Comparison of ENCODE assay signal across 9 cellular contexts in genomic region chr6:90083891-90084290, GRCh38.
A peak's percentile ranks its signal among the peaks of the same experiment; 100 is the strongest.
DNase-seq lines count a peak whose midpoint lies in the region; ATAC-seq lines count a peak whose summit lies in the region.
"Had no signal": no experiment of that assay in that cellular context is flagged by ENCODE, and none has a peak within 500 bp of the region (broad histone marks: within the 10 kb centered on the region; RNA-seq: fewer than 3 reads in every experiment).

No MANE protein-coding gene starts in this region.

- H3K4me1 Mint-ChIP-seq in activated CD4-positive, alpha-beta T cell treated with anti-CD3 and anti-CD28 coated beads, Interleukin-2, amount 10 ng/mL, durations not matched to agents 24 days and 14 days, result peaks cover 75% of the 10 kb centered on the region

- H3K27me3 Mint-ChIP-seq in activated CD4-positive, alpha-beta T cell treated with anti-CD3 and anti-CD28 coated beads, Interleukin-2, amount 10 ng/mL, durations not matched to agents 24 days and 14 days, result no peaks in the 10 kb centered on the region

- peak overlapping the region; percentile 70 for H3K4me3 Mint-ChIP-seq in activated CD4-positive, alpha-beta T cell treated with anti-CD3 and anti-CD28 coated beads, Interleukin-2, amount 10 ng/mL, durations not matched to agents 24 days and 14 days

- peak overlapping the region; percentile 82 for H3K27ac Mint-ChIP-seq in activated CD4-positive, alpha-beta T cell treated with anti-CD3 and anti-CD28 coated beads, Interleukin-2, amount 10 ng/mL, durations not matched to agents 24 days and 14 days

- peaks cover 43% of the 10 kb centered on the region for H3K36me3 Mint-ChIP-seq in activated CD4-positive, alpha-beta T cell treated with anti-CD3 and anti-CD28 coated beads, Interleukin-2, amount 10 ng/mL, durations not matched to agents 24 days and 14 days (ENCODE audit: low read depth)

- peak; percentile 81 for DNase-seq in activated CD4-positive, alpha-beta T cell treated with anti-CD3 and anti-CD28 coated beads, Interleukin-2, amount 10 ng/mL, durations not matched to agents 24 days and 14 days
- DNase-seq in stimulated activated CD4-positive, alpha-beta T cell treated with anti-CD3 and anti-CD28 coated beads, Interleukin-2, amount 100 ng/mL, for 24 hours, result peak; percentile 40 to 47
- no peak for DNase-seq in COR-L47 (lab: John Stamatoyannopoulos, UW)
- DNase-seq in NCI-H226, result no peak
- no peak for DNase-seq in NCI-H2107 treated with DMSO at 0.1 percent for 48 hours (lab: John Stamatoyannopoulos, UW; ENCODE audit: unreplicated experiment)
- DNase-seq: NCI-H2029 treated with DMSO at 0.1 percent for 48 hours had no signal

- ATAC-seq in GM19043 (IDR thresholded peaks at IDR 0.05; ENCODE audit: low read depth, unreplicated experiment), result peak; percentile 59
- peak; percentile 45 for ATAC-seq in HG03280 (IDR thresholded peaks at IDR 0.05; ENCODE audit: unreplicated experiment)
- no peak for ATAC-seq in GM21723 (IDR thresholded peaks at IDR 0.05; ENCODE audit: unreplicated experiment)

- no peaks in the 10 kb centered on the region for H3K9me3 Mint-ChIP-seq in activated CD4-positive, alpha-beta T cell treated with anti-CD3 and anti-CD28 coated beads, Interleukin-2, amount 10 ng/mL, durations not matched to agents 24 days and 14 days

- intact Hi-C loops in activated CD4-positive, alpha-beta T cell treated with anti-CD3 and anti-CD28 coated beads, Interleukin-2, amount 10 ng/mL, durations not matched to agents 24 days and 14 days (cut with micrococcal nuclease), result loop anchor here (1.0 kb wide), 1 partner anchor 19 kb away; no protein-coding TSS in a partner anchor

Comparison
In these comparisons a context has a peak if more than half of its experiments do, and no peak if none do; other contexts are left out.
1. DNase-seq: peak in activated CD4-positive, alpha-beta T cell treated with anti-CD3 and anti-CD28 coated beads, Interleukin-2, amount 10 ng/mL, durations not matched to agents 24 days and 14 days (single experiment) and stimulated activated CD4-positive, alpha-beta T cell treated with anti-CD3 and anti-CD28 coated beads, Interleukin-2, amount 100 ng/mL, for 24 hours (2 of 2); none in COR-L47 (single experiment), NCI-H226 (single experiment) and NCI-H2107 treated with DMSO at 0.1 percent for 48 hours (single experiment).